In the genomic region with DNA sequence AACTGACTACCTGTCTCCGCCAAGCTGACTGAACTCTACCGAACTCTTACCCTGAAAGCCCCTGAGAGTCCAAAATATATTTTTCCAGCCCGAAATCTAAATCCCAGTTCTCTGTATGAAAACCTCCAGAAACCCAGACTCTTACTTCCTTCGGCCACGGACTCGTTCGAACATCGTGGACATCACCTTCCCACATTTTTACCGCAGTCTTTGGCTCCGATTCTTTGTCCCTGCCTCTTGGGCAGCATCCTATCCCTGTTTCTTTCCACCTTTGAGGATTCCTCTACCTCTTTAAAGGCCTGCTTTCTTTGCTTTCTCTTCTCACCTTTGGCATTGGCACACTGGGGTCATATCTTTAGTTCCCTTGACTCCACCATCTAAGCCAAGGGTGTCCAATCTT, we compare ENCODE assay signal across 8 cellular contexts. TPM values are rescaled to one million over a fixed set of nuclear protein-coding genes. Genes with fewer than 3 reads are reported as not detected.
DNase-seq lines count a peak whose midpoint lies in the region; ATAC-seq, FAIRE-seq and TF ChIP-seq lines count a peak whose summit lies in the region.

No MANE protein-coding gene starts in this region.

- POLR2A ChIA-PET in endothelial cell of umbilical vein (lab: Charles Lee), result no interaction called here

- peak overlapping the region; percentile 65 for H3K4me2 ChIP-seq in DND-41 (ENCODE audit: insufficient read depth, low read length)
- H3K4me2 ChIP-seq in OCI-LY3 (ENCODE audit: low read length), result peak overlapping the region; percentile 88
- peak overlapping the region; percentile 79 for H3K4me2 ChIP-seq in endothelial cell of umbilical vein (ENCODE audit: insufficient read depth, low read length)

- no peaks in the 10 kb centered on the region for H3K9me1 ChIP-seq in endothelial cell of umbilical vein (replicated peaks; ENCODE audit: control insufficient read depth, extremely low read depth, insufficient read depth, low read length)

- 5 to 9% methylated on average over 10 of the region's 10 CpGs for WGBS in pancreas, 2 donors

- no peak for FAIRE-seq in endothelial cell of umbilical vein (lab: Jason Lieb, UNC)
- no peak for FAIRE-seq in pancreas (lab: Jason Lieb, UNC)
- no peak for FAIRE-seq in GM12892 (lab: Jason Lieb, UNC)

- DNase-seq in DND-41, result no peak
- DNase-seq in endothelial cell of umbilical vein (ENCODE audit: low read depth, low spot score), result no peak
- no peak for DNase-seq in pancreas
- DNase-seq in GM12892 (ENCODE audit: insufficient read length), result no peak
- DNase-seq in AG08395 (ENCODE audit: low spot score), result no peak
- no peak for DNase-seq in COLO829 (ENCODE audit: low spot score)

- no peak for ATAC-seq in DND-41 (ENCODE audit: insufficient read depth, low read depth)
- ATAC-seq in pancreas, result no peak
- ATAC-seq in HG03432 (IDR thresholded peaks at IDR 0.05; ENCODE audit: unreplicated experiment), result no peak

- dilution Hi-C loops in endothelial cell of umbilical vein (cut with MboI; ENCODE audit: extremely low pct_ligation_motif_present, low sequenced_read_pairs), result no loop called here

- H2AFZ ChIP-seq in DND-41 (ENCODE audit: low read depth, low read length), result peak overlapping the region; percentile 94
- H2AFZ ChIP-seq in OCI-LY3 (ENCODE audit: low read depth, low read length), result peak overlapping the region; percentile 76
- peak overlapping the region; percentile 92 for H2AFZ ChIP-seq in endothelial cell of umbilical vein (ENCODE audit: low read depth, low read length)

- intact Hi-C loops in endothelial cell of umbilical vein (cut with micrococcal nuclease) (no loop called here), pancreas (cut with DNase I) (no loop called here)

- H3K79me2 ChIP-seq in DND-41 (ENCODE audit: insufficient read depth, low read length), result peaks cover 52% of the 10 kb centered on the region
- H3K79me2 ChIP-seq in OCI-LY3 (ENCODE audit: low read length), result peaks cover 48% of the 10 kb centered on the region
- peaks cover 18% of the 10 kb centered on the region for H3K79me2 ChIP-seq in endothelial cell of umbilical vein (ENCODE audit: control insufficient read depth, insufficient read depth, low read length)

- peaks cover 14% of the 10 kb centered on the region; the same call in 1 of the 2 replicates for H4K20me1 ChIP-seq in DND-41 (ENCODE audit: insufficient read depth, low read length)
- peaks cover 18% of the 10 kb centered on the region for H4K20me1 ChIP-seq in OCI-LY3 (ENCODE audit: insufficient read depth, low read length)
- H4K20me1 ChIP-seq in endothelial cell of umbilical vein (replicated peaks; ENCODE audit: control insufficient read depth, extremely low read depth, insufficient read depth, low read length), result peaks cover 3% of the 10 kb centered on the region

- CTCF ChIA-PET in endothelial cell of umbilical vein (lab: Charles Lee), result interaction anchor here (1.2 to 1.4 kb wide), 2 partner anchors 10 to 21 kb away, joined by 3 to 4 read pairs; no protein-coding TSS in a partner anchor

- no peak for TF ChIP-seq POLR2A in endothelial cell of umbilical vein (IDR thresholded peaks at IDR 0.05; ENCODE audit: low read depth, low read length)
- TF ChIP-seq POLR2A in GM12892 (IDR thresholded peaks at IDR 0.05; ENCODE audit: low read depth, low read length), result no peak

- H3K4me3 ChIP-seq in DND-41 (ENCODE audit: low read depth in 1 of 2, low read length in 2 of 2), result peak overlapping the region; percentile 34 to 66
- peak overlapping the region; percentile 99 for H3K4me3 ChIP-seq in OCI-LY3 (ENCODE audit: low read length)
- H3K4me3 ChIP-seq in endothelial cell of umbilical vein (replicated peaks in 1 of 3; ENCODE audit: insufficient read depth in 1 of 3, low read depth in 1 of 3, low read length in 3 of 3), result peak overlapping the region; percentile 46 to 79 (median 49)
- H3K4me3 ChIP-seq in pancreas, result peak overlapping the region; percentile 59 to 95 (median 76)

- H3K4me1 ChIP-seq in DND-41 (ENCODE audit: insufficient read depth, low read length) (peaks cover 43% of the 10 kb centered on the region), OCI-LY3 (ENCODE audit: low read length) (peaks cover 40% of the 10 kb centered on the region), endothelial cell of umbilical vein (ENCODE audit: control insufficient read depth, extremely low read depth, insufficient read depth, low read length) (peaks cover 17% of the 10 kb centered on the region), pancreas (peaks cover 13 to 28% (median 21%) of the 10 kb centered on the region in 3 donors)

- BruUV-seq in endothelial cell of umbilical vein (replicated peaks; lab: Mats Ljungman, UMichigan), result TSS peak; percentile 50

- H3K27ac ChIP-seq in DND-41 (ENCODE audit: low read length) (peak overlapping the region; percentile 93; the same call in 1 of the 2 replicates), OCI-LY3 (ENCODE audit: low read length) (no peak overlapping the region), endothelial cell of umbilical vein (ENCODE audit: insufficient read depth, low read depth, low read length) (no peak overlapping the region), pancreas (peak overlapping the region; percentile 75 to 96 (median 92))

- H3K9ac ChIP-seq in DND-41 (ENCODE audit: low read depth, low read length) (peak overlapping the region; percentile 99), OCI-LY3 (ENCODE audit: low read length) (peak overlapping the region; percentile 96), endothelial cell of umbilical vein (replicated peaks; ENCODE audit: extremely low read depth, insufficient read depth, low read length) (peak overlapping the region; percentile 85)

- no peaks in the 10 kb centered on the region for H3K27me3 ChIP-seq in DND-41 (ENCODE audit: insufficient read depth, low read length, poor library complexity)
- no peaks in the 10 kb centered on the region for H3K27me3 ChIP-seq in OCI-LY3 (ENCODE audit: low read depth, low read length)
- no peaks in the 10 kb centered on the region for H3K27me3 ChIP-seq in endothelial cell of umbilical vein (ENCODE audit: control insufficient read depth in 2 of 2, insufficient read depth in 2 of 2, low read length in 2 of 2)
- H3K27me3 ChIP-seq in pancreas, result no peaks in the 10 kb centered on the region

- TF ChIP-seq CTCF in DND-41 (IDR thresholded peaks at IDR 0.05; ENCODE audit: borderline replicate concordance, extremely low read depth, low read length, poor library complexity, severe bottlenecking) (no peak), OCI-LY3 (IDR thresholded peaks at IDR 0.05; ENCODE audit: low read depth, low read length) (no peak), endothelial cell of umbilical vein (IDR thresholded peaks at IDR 0.05; ENCODE audit: extremely low read depth in 1 of 2, insufficient read depth in 1 of 2, low read depth in 1 of 2, low read length in 2 of 2) (no peak), pancreas (IDR thresholded peaks at IDR 0.05) (no peak)

- H3K9me3 ChIP-seq in DND-41 (ENCODE audit: insufficient read depth, low read length, severe bottlenecking), result no peaks in the 10 kb centered on the region
- H3K9me3 ChIP-seq in OCI-LY3 (ENCODE audit: insufficient read depth, low read length), result no peaks in the 10 kb centered on the region
- no peaks in the 10 kb centered on the region for H3K9me3 ChIP-seq in endothelial cell of umbilical vein (replicated peaks; ENCODE audit: control insufficient read depth, insufficient read depth, low read length)
- H3K9me3 ChIP-seq in pancreas, result no peaks in the 10 kb centered on the region

- H3K36me3 ChIP-seq in DND-41 (ENCODE audit: insufficient read depth, low read length) (peaks cover 13% of the 10 kb centered on the region; the same call in 1 of the 2 replicates), OCI-LY3 (replicated peaks; ENCODE audit: low read depth, low read length) (no peaks in the 10 kb centered on the region), endothelial cell of umbilical vein (ENCODE audit: control insufficient read depth in 2 of 2, extremely low read depth in 1 of 2, insufficient read depth in 2 of 2, low read length in 2 of 2) (no peaks in the 10 kb centered on the region), pancreas (no peaks in the 10 kb centered on the region)

TF ChIP-seq in endothelial cell of umbilical vein, 7 proteins besides CTCF, POLR2A, EP300 and RAD21:
- TF ChIP-seq JUN (IDR thresholded peaks at IDR 0.05; ENCODE audit: borderline replicate concordance, insufficient read depth, insufficient read length, low read depth) (no peak), POLR2AphosphoS5 (IDR thresholded peaks at IDR 0.05; ENCODE audit: insufficient read depth, low read depth, low read length) (no peak), FOS (IDR thresholded peaks at IDR 0.05; ENCODE audit: borderline replicate concordance, insufficient read depth, low read length) (no peak), EZH2 (IDR thresholded peaks at IDR 0.05; ENCODE audit: borderline replicate concordance, low read depth, low read length, severe bottlenecking) (no peak), GATA2 (IDR thresholded peaks at IDR 0.05; ENCODE audit: insufficient read depth, insufficient read length, low read depth, low read length) (no peak), MYC (IDR thresholded peaks at IDR 0.05; ENCODE audit: low read depth, low read length) (no peak)
- TF ChIP-seq, protein P1, sequence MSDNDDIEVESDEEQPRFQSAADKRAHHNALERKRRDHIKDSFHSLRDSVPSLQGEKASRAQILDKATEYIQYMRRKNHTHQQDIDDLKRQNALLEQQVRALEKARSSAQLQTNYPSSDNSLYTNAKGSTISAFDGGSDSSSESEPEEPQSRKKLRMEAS (IDR thresholded peaks at IDR 0.05; ENCODE audit: insufficient read depth, insufficient read length), result no peak

RNA-seq across cellular contexts. Expression of a gene that starts 0.9 kb away (rescaled TPM):
- total RNA-seq in endothelial cell of umbilical vein, result 30.0 and 32.6 TPM in 2 replicates
- polyA plus RNA-seq in endothelial cell of umbilical vein, result 7.4 and 8.2 TPM in 2 replicates
- polyA plus RNA-seq in endothelial cell of umbilical vein (2011; cell fraction: cytosol; rRNA removed), result 6.4 and 6.6 TPM in 2 replicates
- polyA plus RNA-seq in endothelial cell of umbilical vein (2011; cell fraction: nucleus; rRNA removed), result 31.8 and 33.6 TPM in 2 replicates
- polyA plus RNA-seq in endothelial cell of umbilical vein (2012), result 13.1 and 17.5 TPM in 2 replicates
- polyA minus RNA-seq in endothelial cell of umbilical vein, result 32.7 and 45.0 TPM in 2 replicates
- 18.1 TPM for polyA minus RNA-seq in endothelial cell of umbilical vein (2011; cell fraction: cytosol; rRNA and poly(A)+ RNA removed)
- polyA minus RNA-seq in endothelial cell of umbilical vein (2011; cell fraction: nucleus; rRNA and poly(A)+ RNA removed), result 66.6 and 101 TPM in 2 replicates
- 10 to 100 TPM; 12.2 to 26.8 (median 16.4) TPM for total RNA-seq in pancreas
- polyA plus RNA-seq in pancreas, result 10 to 100 TPM in 1 of 2 donors, 1 to 10 TPM in 1; 7.5 to 13.3 TPM
- 15.8 TPM for polyA plus RNA-seq in GM12892 (2012; ENCODE audit: missing spikeins)

Comparison
In these comparisons a context has a peak if more than half of its experiments do, and no peak if none do; other contexts are left out.
1. H3K27ac ChIP-seq: peak in DND-41 (single experiment) and pancreas (4 of 4); none in OCI-LY3 (single experiment) and endothelial cell of umbilical vein (single experiment).
2. H3K4me3 ChIP-seq: peak in every context shown above with its lines; median percentile 99 in OCI-LY3; 76 in pancreas; 50 in DND-41; 49 in endothelial cell of umbilical vein.
3. Peak in every context shown above with its lines, with median percentiles within 50 percentile points of each other: H2AFZ ChIP-seq, H3K4me2 ChIP-seq and H3K9ac ChIP-seq.